Comparison of ENCODE assay signal across 1 cellular context in genomic region chr5:78546597-78546996, GRCh38.
TF ChIP-seq lines count a peak whose summit lies in the region.

No MANE protein-coding gene starts in this region.

TF ChIP-seq in HepG2, 621 proteins besides CTCF, POLR2A, EP300 and RAD21 (continued from another document and continues in another):
- TF ChIP-seq, protein P1, sequence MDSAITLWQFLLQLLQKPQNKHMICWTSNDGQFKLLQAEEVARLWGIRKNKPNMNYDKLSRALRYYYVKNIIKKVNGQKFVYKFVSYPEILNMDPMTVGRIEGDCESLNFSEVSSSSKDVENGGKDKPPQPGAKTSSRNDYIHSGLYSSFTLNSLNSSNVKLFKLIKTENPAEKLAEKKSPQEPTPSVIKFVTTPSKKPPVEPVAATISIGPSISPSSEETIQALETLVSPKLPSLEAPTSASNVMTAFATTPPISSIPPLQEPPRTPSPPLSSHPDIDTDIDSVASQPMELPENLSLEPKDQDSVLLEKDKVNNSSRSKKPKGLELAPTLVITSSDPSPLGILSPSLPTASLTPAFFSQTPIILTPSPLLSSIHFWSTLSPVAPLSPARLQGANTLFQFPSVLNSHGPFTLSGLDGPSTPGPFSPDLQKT (CRISPR knock-in tag; IDR thresholded peaks at IDR 0.05; ENCODE audit: borderline replicate concordance): no peak
- TF ChIP-seq ZNF296 (CRISPR knock-in tag; conservative IDR thresholded peaks at IDR 0.05): no peak
- TF ChIP-seq, protein P2, sequence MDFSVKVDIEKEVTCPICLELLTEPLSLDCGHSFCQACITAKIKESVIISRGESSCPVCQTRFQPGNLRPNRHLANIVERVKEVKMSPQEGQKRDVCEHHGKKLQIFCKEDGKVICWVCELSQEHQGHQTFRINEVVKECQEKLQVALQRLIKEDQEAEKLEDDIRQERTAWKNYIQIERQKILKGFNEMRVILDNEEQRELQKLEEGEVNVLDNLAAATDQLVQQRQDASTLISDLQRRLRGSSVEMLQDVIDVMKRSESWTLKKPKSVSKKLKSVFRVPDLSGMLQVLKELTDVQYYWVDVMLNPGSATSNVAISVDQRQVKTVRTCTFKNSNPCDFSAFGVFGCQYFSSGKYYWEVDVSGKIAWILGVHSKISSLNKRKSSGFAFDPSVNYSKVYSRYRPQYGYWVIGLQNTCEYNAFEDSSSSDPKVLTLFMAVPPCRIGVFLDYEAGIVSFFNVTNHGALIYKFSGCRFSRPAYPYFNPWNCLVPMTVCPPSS (IDR thresholded peaks at IDR 0.05): no peak
- TF ChIP-seq, protein P3, sequence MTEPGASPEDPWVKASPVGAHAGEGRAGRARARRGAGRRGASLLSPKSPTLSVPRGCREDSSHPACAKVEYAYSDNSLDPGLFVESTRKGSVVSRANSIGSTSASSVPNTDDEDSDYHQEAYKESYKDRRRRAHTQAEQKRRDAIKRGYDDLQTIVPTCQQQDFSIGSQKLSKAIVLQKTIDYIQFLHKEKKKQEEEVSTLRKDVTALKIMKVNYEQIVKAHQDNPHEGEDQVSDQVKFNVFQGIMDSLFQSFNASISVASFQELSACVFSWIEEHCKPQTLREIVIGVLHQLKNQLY (CRISPR knock-in tag; IDR thresholded peaks at IDR 0.05): peak; percentile 70; the same call in 1 of the 2 replicates
- TF ChIP-seq, protein P4, sequence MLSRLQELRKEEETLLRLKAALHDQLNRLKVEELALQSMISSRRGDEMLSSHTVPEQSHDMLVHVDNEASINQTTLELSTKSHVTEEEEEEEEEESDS (CRISPR knock-in tag; IDR thresholded peaks at IDR 0.05; ENCODE audit: borderline replicate concordance): no peak
- TF ChIP-seq, protein P5, sequence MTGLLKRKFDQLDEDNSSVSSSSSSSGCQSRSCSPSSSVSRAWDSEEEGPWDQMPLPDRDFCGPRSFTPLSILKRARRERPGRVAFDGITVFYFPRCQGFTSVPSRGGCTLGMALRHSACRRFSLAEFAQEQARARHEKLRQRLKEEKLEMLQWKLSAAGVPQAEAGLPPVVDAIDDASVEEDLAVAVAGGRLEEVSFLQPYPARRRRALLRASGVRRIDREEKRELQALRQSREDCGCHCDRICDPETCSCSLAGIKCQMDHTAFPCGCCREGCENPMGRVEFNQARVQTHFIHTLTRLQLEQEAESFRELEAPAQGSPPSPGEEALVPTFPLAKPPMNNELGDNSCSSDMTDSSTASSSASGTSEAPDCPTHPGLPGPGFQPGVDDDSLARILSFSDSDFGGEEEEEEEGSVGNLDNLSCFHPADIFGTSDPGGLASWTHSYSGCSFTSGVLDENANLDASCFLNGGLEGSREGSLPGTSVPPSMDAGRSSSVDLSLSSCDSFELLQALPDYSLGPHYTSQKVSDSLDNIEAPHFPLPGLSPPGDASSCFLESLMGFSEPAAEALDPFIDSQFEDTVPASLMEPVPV (CRISPR knock-in tag; IDR thresholded peaks at IDR 0.05): no peak
- TF ChIP-seq MXD1 (CRISPR knock-in tag; IDR thresholded peaks at IDR 0.05): no peak
- no peak for TF ChIP-seq TOE1 (CRISPR knock-in tag; IDR thresholded peaks at IDR 0.05)
- no peak for TF ChIP-seq NR1H2 (CRISPR knock-in tag; IDR thresholded peaks at IDR 0.05; ENCODE audit: borderline replicate concordance, low read depth)
- TF ChIP-seq HCFC1 (IDR thresholded peaks at IDR 0.05; ENCODE audit: low read depth, low read length): no peak
- no peak for TF ChIP-seq ZNF761 (CRISPR knock-in tag; conservative IDR thresholded peaks at IDR 0.05)
- TF ChIP-seq, protein P6, sequence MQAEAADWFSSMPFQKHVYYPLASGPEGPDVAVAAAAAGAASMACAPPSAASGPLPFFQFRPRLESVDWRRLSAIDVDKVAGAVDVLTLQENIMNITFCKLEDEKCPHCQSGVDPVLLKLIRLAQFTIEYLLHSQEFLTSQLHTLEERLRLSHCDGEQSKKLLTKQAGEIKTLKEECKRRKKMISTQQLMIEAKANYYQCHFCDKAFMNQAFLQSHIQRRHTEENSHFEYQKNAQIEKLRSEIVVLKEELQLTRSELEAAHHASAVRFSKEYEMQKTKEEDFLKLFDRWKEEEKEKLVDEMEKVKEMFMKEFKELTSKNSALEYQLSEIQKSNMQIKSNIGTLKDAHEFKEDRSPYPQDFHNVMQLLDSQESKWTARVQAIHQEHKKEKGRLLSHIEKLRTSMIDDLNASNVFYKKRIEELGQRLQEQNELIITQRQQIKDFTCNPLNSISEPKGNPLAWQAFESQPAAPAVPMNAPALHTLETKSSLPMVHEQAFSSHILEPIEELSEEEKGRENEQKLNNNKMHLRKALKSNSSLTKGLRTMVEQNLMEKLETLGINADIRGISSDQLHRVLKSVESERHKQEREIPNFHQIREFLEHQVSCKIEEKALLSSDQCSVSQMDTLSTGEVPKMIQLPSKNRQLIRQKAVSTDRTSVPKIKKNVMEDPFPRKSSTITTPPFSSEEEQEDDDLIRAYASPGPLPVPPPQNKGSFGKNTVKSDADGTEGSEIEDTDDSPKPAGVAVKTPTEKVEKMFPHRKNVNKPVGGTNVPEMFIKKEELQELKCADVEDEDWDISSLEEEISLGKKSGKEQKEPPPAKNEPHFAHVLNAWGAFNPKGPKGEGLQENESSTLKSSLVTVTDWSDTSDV (CRISPR knock-in tag; IDR thresholded peaks at IDR 0.05): no peak
- no peak for TF ChIP-seq TFE3 (CRISPR knock-in tag; IDR thresholded peaks at IDR 0.05)
- no peak for TF ChIP-seq ZNF260 (CRISPR knock-in tag; IDR thresholded peaks at IDR 0.05; ENCODE audit: borderline replicate concordance, low read depth)
- TF ChIP-seq MBD4 (IDR thresholded peaks at IDR 0.05; ENCODE audit: borderline replicate concordance, low read length): peak; percentile 88; the same call in 1 of the 2 replicates
- TF ChIP-seq ZNF142 (CRISPR knock-in tag; IDR thresholded peaks at IDR 0.05): no peak
- TF ChIP-seq MIER2 (CRISPR knock-in tag; IDR thresholded peaks at IDR 0.05): no peak
- TF ChIP-seq FOXC1 (CRISPR knock-in tag; IDR thresholded peaks at IDR 0.05; ENCODE audit: borderline replicate concordance): no peak
- no peak for TF ChIP-seq HNF4G (IDR thresholded peaks at IDR 0.05; ENCODE audit: borderline replicate concordance, low read depth, low read length)
- no peak for TF ChIP-seq HNF4G (CRISPR knock-in tag; IDR thresholded peaks at IDR 0.05; ENCODE audit: borderline replicate concordance, low read depth)
- TF ChIP-seq EZH2 (conservative IDR thresholded peaks at IDR 0.05; ENCODE audit: low read depth, low read length): no peak
- no peak for TF ChIP-seq PHF8 (CRISPR knock-in tag; IDR thresholded peaks at IDR 0.05)
- TF ChIP-seq HES4 (CRISPR knock-in tag; IDR thresholded peaks at IDR 0.05; ENCODE audit: borderline replicate concordance): no peak
- TF ChIP-seq ZC3H4 (CRISPR knock-in tag; IDR thresholded peaks at IDR 0.05; ENCODE audit: borderline replicate concordance): no peak
- no peak for TF ChIP-seq ZNF776 (CRISPR knock-in tag; IDR thresholded peaks at IDR 0.05)
- TF ChIP-seq ZNF790 (CRISPR knock-in tag; IDR thresholded peaks at IDR 0.05; ENCODE audit: borderline replicate concordance): no peak
- no peak for TF ChIP-seq ZBTB2 (CRISPR knock-in tag; IDR thresholded peaks at IDR 0.05; ENCODE audit: low read depth)
- peak; percentile 52; the same call in 1 of the 2 replicates for TF ChIP-seq ZNF331 (CRISPR knock-in tag; IDR thresholded peaks at IDR 0.05)
- no peak for TF ChIP-seq E2F2 (CRISPR knock-in tag; IDR thresholded peaks at IDR 0.05; ENCODE audit: borderline replicate concordance)
- TF ChIP-seq, protein P7, sequence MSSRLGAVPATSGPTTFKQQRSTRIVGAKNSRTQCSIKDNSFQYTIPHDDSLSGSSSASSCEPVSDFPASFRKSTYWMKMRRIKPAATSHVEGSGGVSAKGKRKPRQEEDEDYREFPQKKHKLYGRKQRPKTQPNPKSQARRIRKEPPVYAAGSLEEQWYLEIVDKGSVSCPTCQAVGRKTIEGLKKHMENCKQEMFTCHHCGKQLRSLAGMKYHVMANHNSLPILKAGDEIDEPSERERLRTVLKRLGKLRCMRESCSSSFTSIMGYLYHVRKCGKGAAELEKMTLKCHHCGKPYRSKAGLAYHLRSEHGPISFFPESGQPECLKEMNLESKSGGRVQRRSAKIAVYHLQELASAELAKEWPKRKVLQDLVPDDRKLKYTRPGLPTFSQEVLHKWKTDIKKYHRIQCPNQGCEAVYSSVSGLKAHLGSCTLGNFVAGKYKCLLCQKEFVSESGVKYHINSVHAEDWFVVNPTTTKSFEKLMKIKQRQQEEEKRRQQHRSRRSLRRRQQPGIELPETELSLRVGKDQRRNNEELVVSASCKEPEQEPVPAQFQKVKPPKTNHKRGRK (CRISPR knock-in tag; IDR thresholded peaks at IDR 0.05): no peak
- no peak for TF ChIP-seq ZSCAN29 (CRISPR knock-in tag; conservative IDR thresholded peaks at IDR 0.05)
- peak; percentile 97 for TF ChIP-seq RARA (CRISPR knock-in tag; IDR thresholded peaks at IDR 0.05)
- no peak for TF ChIP-seq MZF1 (CRISPR knock-in tag; IDR thresholded peaks at IDR 0.05; ENCODE audit: borderline replicate concordance)
- TF ChIP-seq ZNF205 (CRISPR knock-in tag; IDR thresholded peaks at IDR 0.05): peak; percentile 78; the same call in 1 of the 2 replicates
- no peak for TF ChIP-seq MAFK (conservative IDR thresholded peaks at IDR 0.05 in 1 of 2, IDR thresholded peaks at IDR 0.05 in 1 of 2; ENCODE audit: low read length in 2 of 2)
- TF ChIP-seq POLR2AphosphoS5 (IDR thresholded peaks at IDR 0.05; ENCODE audit: low read depth, low read length): no peak
- peak; percentile 54 for TF ChIP-seq TEAD3 (CRISPR knock-in tag; optimal IDR thresholded peaks at IDR 0.05; ENCODE audit: borderline replicate concordance)
- peak; percentile 80 for TF ChIP-seq RCOR2 (CRISPR knock-in tag; IDR thresholded peaks at IDR 0.05)
- TF ChIP-seq MTA3 (CRISPR knock-in tag; IDR thresholded peaks at IDR 0.05): no peak
- TF ChIP-seq JUND (CRISPR knock-in tag; IDR thresholded peaks at IDR 0.05): no peak
- no peak for TF ChIP-seq ZFP36L2 (CRISPR knock-in tag; IDR thresholded peaks at IDR 0.05)
- no peak for TF ChIP-seq SALL2 (CRISPR knock-in tag; IDR thresholded peaks at IDR 0.05)
